23 cellular contexts compared by ENCODE assay signal in genomic region chr14:60974070-60974469, GRCh38.
"Had no signal": no experiment of that assay in that cellular context is flagged by ENCODE, and none has a peak within 500 bp of the region (broad histone marks: within the 10 kb centered on the region; RNA-seq: fewer than 3 reads in every experiment).

No MANE protein-coding gene starts in this region.

- H3K4me1 ChIP-seq: breast epithelium had no signal

- H3K4me3 Mint-ChIP-seq: activated naive CD4-positive, alpha-beta T cell treated with anti-CD3 and anti-CD28 coated beads, Interleukin-2, amount 10 ng/mL, durations not matched to agents 7 days and 5 days; memory B cell; natural killer cell had no signal

- H3K27me3 ChIP-seq: ascending aorta, breast epithelium, foreskin keratinocyte, tibial nerve had no signal

- H3K27me3 Mint-ChIP-seq: activated naive CD4-positive, alpha-beta T cell treated with anti-CD3 and anti-CD28 coated beads, Interleukin-2, amount 10 ng/mL, durations not matched to agents 7 days and 5 days; memory B cell had no signal

- H3K36me3 ChIP-seq: breast epithelium had no signal

- H3K4me1 Mint-ChIP-seq: natural killer cell had no signal

- H3K9me3 ChIP-seq: ascending aorta, breast epithelium, tibial nerve had no signal

- ATAC-seq: activated CD4-positive, CD25-positive, alpha-beta regulatory T cell treated with anti-CD3 and anti-CD28 coated beads, Interleukin-2, amount 50 U/mL, for 24 hours; foreskin keratinocyte; left ventricle myocardium superior; natural killer cell had no signal

- H3K9me3 Mint-ChIP-seq: activated naive CD4-positive, alpha-beta T cell treated with anti-CD3 and anti-CD28 coated beads, Interleukin-2, amount 10 ng/mL, durations not matched to agents 7 days and 5 days; activated T-helper 2 cell treated with anti-CD3 and anti-CD28 coated beads, Interferon-gamma antibody, Interleukin-2, Interleukin-4, amounts not matched to agents 10 μg/mL and 5 μg/mL and 100 μg/mL, durations not matched to agents 14 hours and 24 hours and 36 hours; memory B cell; natural killer cell had no signal

- H3K27ac ChIP-seq: ascending aorta, breast epithelium, foreskin keratinocyte, tibial nerve had no signal

- H3K36me3 Mint-ChIP-seq: natural killer cell had no signal

- H3K4me3 ChIP-seq: ascending aorta, breast epithelium, tibial nerve had no signal

- DNase-seq: activated CD4-positive, alpha-beta T cell treated with anti-CD3 and anti-CD28 coated beads, Interleukin-2, amount 50 U/mL, for 1 hour; activated naive CD4-positive, alpha-beta T cell treated with anti-CD3 and anti-CD28 coated beads, Interleukin-2, amount 10 ng/mL, durations not matched to agents 7 days and 5 days; activated T-cell treated with anti-CD3 and anti-CD28 coated beads, Interleukin-2, amount 50 U/mL, for 1 hour; cerebellar nuclear complex; effector CD8-positive, alpha-beta T cell; foreskin keratinocyte; head of caudate nucleus; kidney glomerular epithelial cell; left ventricle myocardium superior; natural killer cell; nucleus accumbens; posterior cingulate gyrus; small intestine; stimulated activated CD4-positive, alpha-beta T cell treated with anti-CD3 and anti-CD28 coated beads, Interleukin-4, amount 100 ng/mL, for 24 hours; stimulated activated naive CD4-positive, alpha-beta T cell; substantia nigra; T-helper 9 cell had no signal

- FAIRE-seq: small intestine had no signal

- H3K27ac Mint-ChIP-seq: activated naive CD4-positive, alpha-beta T cell treated with anti-CD3 and anti-CD28 coated beads, Interleukin-2, amount 10 ng/mL, durations not matched to agents 7 days and 5 days; activated T-helper 2 cell treated with anti-CD3 and anti-CD28 coated beads, Interferon-gamma antibody, Interleukin-2, Interleukin-4, amounts not matched to agents 10 μg/mL and 5 μg/mL and 100 μg/mL, durations not matched to agents 14 hours and 24 hours and 36 hours; natural killer cell had no signal
